Comparison of ENCODE assay signal across 1 cellular context in genomic region chr2:197296861-197297260, GRCh38.
TF ChIP-seq lines count a peak whose summit lies in the region.

No MANE protein-coding gene starts in this region.

TF ChIP-seq in HepG2, 621 proteins besides CTCF, POLR2A, EP300 and RAD21:
- no peak for TF ChIP-seq KLF15 (CRISPR knock-in tag; IDR thresholded peaks at IDR 0.05; ENCODE audit: borderline replicate concordance)
- no peak for TF ChIP-seq MAF1 (CRISPR knock-in tag; IDR thresholded peaks at IDR 0.05; ENCODE audit: borderline replicate concordance)
- TF ChIP-seq SRSF4 (IDR thresholded peaks at IDR 0.05; ENCODE audit: low read depth, low read length, poor library complexity, severe bottlenecking), result no peak
TF ChIP-seq in HepG2: peak in this region for 0.
